Comparison of ENCODE assay signal across 8 cellular contexts in the genomic region with DNA sequence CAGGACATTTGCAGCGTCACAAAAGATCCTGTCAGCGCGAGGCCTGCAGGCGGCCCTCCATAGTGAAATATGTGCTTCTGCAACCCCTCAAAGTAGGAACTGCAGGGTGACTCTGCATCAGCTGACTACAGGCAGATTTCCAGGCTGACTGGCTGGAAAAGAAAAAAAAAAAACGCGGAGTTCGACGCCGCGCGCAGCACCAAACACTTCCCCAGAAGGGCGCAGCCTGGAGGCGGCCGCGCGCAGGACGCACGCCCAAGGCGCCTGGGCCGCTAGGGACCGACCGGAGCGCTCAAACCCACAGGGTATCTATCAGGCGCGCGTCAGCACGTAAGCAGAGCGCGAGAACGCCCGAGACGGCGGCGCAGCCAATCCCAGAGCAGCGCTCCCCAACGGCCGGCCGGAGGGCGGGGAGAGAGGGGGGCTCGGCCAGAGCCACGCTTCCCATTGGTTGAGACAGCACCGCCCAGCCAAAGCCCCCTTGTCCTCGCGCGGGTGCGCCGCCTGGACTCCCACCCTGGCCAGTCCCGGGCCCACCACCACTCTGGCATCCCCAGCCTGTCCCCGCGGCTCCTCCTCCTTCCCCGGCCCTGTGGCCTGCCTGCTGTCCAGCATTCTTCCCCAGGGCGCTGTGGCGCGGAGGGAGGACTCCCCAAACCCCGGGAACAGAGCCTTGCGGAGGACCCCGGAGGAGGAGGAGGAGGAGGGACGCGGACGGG. TPM values are rescaled to one million over a fixed set of nuclear protein-coding genes. Genes with fewer than 3 reads are reported as not detected.
A peak's percentile ranks its signal among the peaks of the same experiment; 100 is the strongest.
DNase-seq lines count a peak whose midpoint lies in the region; ATAC-seq and TF ChIP-seq lines count a peak whose summit lies in the region.

No MANE protein-coding gene starts in this region.

- peaks cover 33% of the 10 kb centered on the region for H3K36me3 Mint-ChIP-seq in activated naive CD8-positive, alpha-beta T cell treated with anti-CD3 and anti-CD28 coated beads, Interleukin-2, amount 10 ng/mL, durations not matched to agents 7 days and 5 days

- H3K27me3 ChIP-seq in ovary: no peaks in the 10 kb centered on the region
- H3K27me3 ChIP-seq in thyroid gland: no peaks in the 10 kb centered on the region

- H3K9me3 Mint-ChIP-seq in activated naive CD8-positive, alpha-beta T cell treated with anti-CD3 and anti-CD28 coated beads, Interleukin-2, amount 10 ng/mL, durations not matched to agents 7 days and 5 days: no peaks in the 10 kb centered on the region

- H3K4me1 Mint-ChIP-seq in activated naive CD8-positive, alpha-beta T cell treated with anti-CD3 and anti-CD28 coated beads, Interleukin-2, amount 10 ng/mL, durations not matched to agents 7 days and 5 days: peaks cover 40% of the 10 kb centered on the region

- peak; percentile 67 for TF ChIP-seq POLR2A in ovary (IDR thresholded peaks at IDR 0.05)
- TF ChIP-seq POLR2A in thyroid gland (IDR thresholded peaks at IDR 0.05): peak; percentile 8 to 79

- ATAC-seq in HG02623 (IDR thresholded peaks at IDR 0.05; ENCODE audit: unreplicated experiment) (peak; percentile 97), Right ventricle myocardium inferior (peak; percentile 98)
- peak; percentile 95 for ATAC-seq in activated naive CD8-positive, alpha-beta T cell treated with anti-CD3 and anti-CD28 coated beads, Interleukin-2, amount 10 ng/mL, durations not matched to agents 7 days and 5 days (ENCODE audit: low read depth)

- POLR2A ChIA-PET in activated naive CD8-positive, alpha-beta T cell treated with anti-CD3 and anti-CD28 coated beads, Interleukin-2, amount 10 ng/mL, durations not matched to agents 7 days and 5 days (lab: Charles Lee): interaction anchor here (0.6 to 1.4 kb wide), 5 partner anchors 9 to 257 kb away, joined by 3 to 4 read pairs (median 3); no protein-coding TSS in a partner anchor

- peaks cover 10% of the 10 kb centered on the region for H3K27me3 Mint-ChIP-seq in activated naive CD8-positive, alpha-beta T cell treated with anti-CD3 and anti-CD28 coated beads, Interleukin-2, amount 10 ng/mL, durations not matched to agents 7 days and 5 days

- H3K9me3 ChIP-seq in ovary (no peaks in the 10 kb centered on the region), thyroid gland (no peaks in the 10 kb centered on the region)

- H3K4me3 ChIP-seq in GM12865 (ENCODE audit: low read depth, low read length) (peak overlapping the region; percentile 85), ovary (peak overlapping the region; percentile 69), thyroid gland (replicated peaks in 1 of 3) (peak overlapping the region; percentile 48 to 58 (median 50))

- TF ChIP-seq CTCF in GM12865 (IDR thresholded peaks at IDR 0.05; ENCODE audit: insufficient read depth, low read depth, low read length, missing control alignments) (peak; percentile 51), ovary (IDR thresholded peaks at IDR 0.05) (peak; percentile 24 to 53 (median 50)), thyroid gland (IDR thresholded peaks at IDR 0.05) (peak in 5 of 6 experiments; percentile 10 to 55 (median 42))

- H3K36me3 ChIP-seq in ovary (no peaks in the 10 kb centered on the region), thyroid gland (no peaks in the 10 kb centered on the region)

- no peak for TF ChIP-seq EP300 in ovary (IDR thresholded peaks at IDR 0.05)

- peak; percentile 98 for DNase-seq in GM12865 (ENCODE audit: low read depth)
- DNase-seq in NCI-H1105 (lab: John Stamatoyannopoulos, UW): peak; percentile 100
- DNase-seq in SKM-1 (lab: John Stamatoyannopoulos, UW; ENCODE audit: unreplicated experiment): peak; percentile 89
- DNase-seq in activated naive CD8-positive, alpha-beta T cell treated with anti-CD3 and anti-CD28 coated beads, Interleukin-2, amount 10 ng/mL, durations not matched to agents 7 days and 5 days: peak; percentile 94
- peak; percentile 98 for DNase-seq in Right ventricle myocardium inferior (ENCODE audit: missing footprints)
- DNase-seq in ovary: peak; percentile 90 to 96 (median 93)
- DNase-seq in thyroid gland: peak; percentile 96 to 97

- intact Hi-C loops in Right ventricle myocardium inferior (cut with DNase I): no loop called here
- intact Hi-C loops in ovary (cut with DNase I): no loop called here
- intact Hi-C loops in thyroid gland (cut with DNase I): no loop called here

- H3K4me3 Mint-ChIP-seq in activated naive CD8-positive, alpha-beta T cell treated with anti-CD3 and anti-CD28 coated beads, Interleukin-2, amount 10 ng/mL, durations not matched to agents 7 days and 5 days: peak overlapping the region; percentile 90

- peak overlapping the region; percentile 91 for H3K27ac Mint-ChIP-seq in activated naive CD8-positive, alpha-beta T cell treated with anti-CD3 and anti-CD28 coated beads, Interleukin-2, amount 10 ng/mL, durations not matched to agents 7 days and 5 days

- WGBS in ovary, 3 donors: 0 to 1% (median 0%) methylated on average over 43 to 60 of the region's 60 CpGs
- 1 to 2% methylated on average over 31 to 48 of the region's 60 CpGs for WGBS in thyroid gland, 2 donors

- H3K4me1 ChIP-seq in ovary (ENCODE audit: insufficient read depth) (no peaks in the 10 kb centered on the region), thyroid gland (peaks cover 19 to 28% of the 10 kb centered on the region in 2 donors)

- H3K27ac ChIP-seq in ovary: peak overlapping the region; percentile 42 to 93
- H3K27ac ChIP-seq in thyroid gland: peak overlapping the region; percentile 86 to 90 (median 86)

RNA-seq across cellular contexts. Expression of a gene that starts 1.0 kb away (rescaled TPM):
- 100 to 1,000 TPM; 108 to 114 TPM for total RNA-seq in activated naive CD8-positive, alpha-beta T cell treated with anti-CD3 and anti-CD28 coated beads, Interleukin-2, amount 10 ng/mL, durations not matched to agents 7 days and 5 days
- total RNA-seq in Right ventricle myocardium inferior (43.1 TPM), ovary (10 to 100 TPM in 3 of 7 donors, 1 to 10 TPM in 4; 3.3 to 15.4 (median 9.9) TPM), thyroid gland (10 to 100 TPM; 37.1 to 83.1 (median 57.8) TPM)
- polyA plus RNA-seq in ovary: 10 to 100 TPM; 11.7 to 14.4 TPM

Comparison
In these comparisons a context has a peak if more than half of its experiments do, and no peak if none do; other contexts are left out.
1. Peak in every context shown above with its lines: DNase-seq, ATAC-seq, H3K4me3 ChIP-seq and H3K27ac ChIP-seq.